9 cellular contexts compared by ENCODE assay signal in genomic region chr13:70568571-70568970, GRCh38.
A peak's percentile ranks its signal among the peaks of the same experiment; 100 is the strongest.
DNase-seq lines count a peak whose midpoint lies in the region; ATAC-seq and TF ChIP-seq lines count a peak whose summit lies in the region.
"Had no signal": no experiment of that assay in that cellular context is flagged by ENCODE, and none has a peak within 500 bp of the region (broad histone marks: within the 10 kb centered on the region; RNA-seq: fewer than 3 reads in every experiment).

No MANE protein-coding gene starts in this region.

- WGBS in esophagus squamous epithelium, 2 donors: 81% methylated on average over 1 of the region's 1 CpG
- WGBS in psoas muscle, 3 donors: 85 to 91% (median 90%) methylated on average over 1 of the region's 1 CpG
- 78 to 96% methylated on average over 1 of the region's 1 CpG for WGBS in gastroesophageal sphincter (ENCODE audit: low coverage in 1 of 2), 2 donors

- no peaks in the 10 kb centered on the region for H3K4me1 ChIP-seq in esophagus squamous epithelium
- H3K4me1 ChIP-seq in psoas muscle: no peaks in the 10 kb centered on the region
- H3K4me1 ChIP-seq in gastroesophageal sphincter: no peaks in the 10 kb centered on the region

- TF ChIP-seq CTCF in esophagus squamous epithelium (IDR thresholded peaks at IDR 0.05) (peak in 5 of 6 experiments; percentile 36 to 59 (median 50)), psoas muscle (IDR thresholded peaks at IDR 0.05) (peak; percentile 50), gastroesophageal sphincter (IDR thresholded peaks at IDR 0.05) (peak in 2 of 4 experiments; percentile 26 to 54)

- H3K36me3 ChIP-seq in esophagus squamous epithelium: no peaks in the 10 kb centered on the region
- no peaks in the 10 kb centered on the region for H3K36me3 ChIP-seq in psoas muscle (ENCODE audit: insufficient read depth in 1 of 2, low read depth in 1 of 2)
- H3K36me3 ChIP-seq in gastroesophageal sphincter: no peaks in the 10 kb centered on the region

- H3K9me3 ChIP-seq in esophagus squamous epithelium (no peaks in the 10 kb centered on the region), psoas muscle (no peaks in the 10 kb centered on the region), gastroesophageal sphincter (no peaks in the 10 kb centered on the region)

- H3K4me3 ChIP-seq in esophagus squamous epithelium: no peak overlapping the region
- H3K4me3 ChIP-seq in psoas muscle: no peak overlapping the region
- H3K4me3 ChIP-seq in gastroesophageal sphincter: no peak overlapping the region
- H3K4me3 ChIP-seq: skin epidermis had no signal

- DNase-seq in COR-L47 (lab: John Stamatoyannopoulos, UW) (peak; percentile 37), OCI-M2 (lab: John Stamatoyannopoulos, UW; ENCODE audit: unreplicated experiment) (peak; percentile 32), esophagus squamous epithelium (lab: John Stamatoyannopoulos, UW) (no peak), psoas muscle (no peak)
- no peak for DNase-seq in stimulated activated CD4-positive, alpha-beta T cell treated with anti-CD3 and anti-CD28 coated beads, Interleukin-4, amount 100 ng/mL, for 4 hours

- H3K27ac ChIP-seq in esophagus squamous epithelium (no peak overlapping the region), psoas muscle (no peak overlapping the region), gastroesophageal sphincter (no peak overlapping the region)
- H3K27ac ChIP-seq: skin epidermis had no signal

- intact Hi-C loops in esophagus squamous epithelium (cut with DNase I): no loop called here
- intact Hi-C loops in psoas muscle (cut with DNase I): loop anchor here in 1 of 2 donors (10.0 kb wide), 1 partner anchor 1034 kb away; no protein-coding TSS in a partner anchor

- no peak for TF ChIP-seq EP300 in gastroesophageal sphincter (IDR thresholded peaks at IDR 0.05)

- ATAC-seq in GM18909 (IDR thresholded peaks at IDR 0.05; ENCODE audit: poor library complexity, unreplicated experiment) (peak; percentile 83), HG03442 (IDR thresholded peaks at IDR 0.05; ENCODE audit: unreplicated experiment) (peak; percentile 81), psoas muscle (no peak), gastroesophageal sphincter (no peak)

- TF ChIP-seq POLR2A in esophagus squamous epithelium (IDR thresholded peaks at IDR 0.05) (no peak), gastroesophageal sphincter (IDR thresholded peaks at IDR 0.05) (no peak)

- H3K27me3 ChIP-seq in esophagus squamous epithelium: no peaks in the 10 kb centered on the region
- H3K27me3 ChIP-seq in psoas muscle (ENCODE audit: insufficient read depth in 3 of 3, low read length in 2 of 3): no peaks in the 10 kb centered on the region
- H3K27me3 ChIP-seq in gastroesophageal sphincter: no peaks in the 10 kb centered on the region

Comparison
In these comparisons a context has a peak if more than half of its experiments do, and no peak if none do; other contexts are left out.
1. DNase-seq: peak in COR-L47 (single experiment) and OCI-M2 (single experiment); none in esophagus squamous epithelium (single experiment), psoas muscle (0 of 2) and stimulated activated CD4-positive, alpha-beta T cell treated with anti-CD3 and anti-CD28 coated beads, Interleukin-4, amount 100 ng/mL, for 4 hours (0 of 2).
2. ATAC-seq: peak in GM18909 (single experiment) and HG03442 (single experiment); none in psoas muscle (0 of 4) and gastroesophageal sphincter (single experiment).